Comparison of ENCODE assay signal across 23 cellular contexts in the genomic region with DNA sequence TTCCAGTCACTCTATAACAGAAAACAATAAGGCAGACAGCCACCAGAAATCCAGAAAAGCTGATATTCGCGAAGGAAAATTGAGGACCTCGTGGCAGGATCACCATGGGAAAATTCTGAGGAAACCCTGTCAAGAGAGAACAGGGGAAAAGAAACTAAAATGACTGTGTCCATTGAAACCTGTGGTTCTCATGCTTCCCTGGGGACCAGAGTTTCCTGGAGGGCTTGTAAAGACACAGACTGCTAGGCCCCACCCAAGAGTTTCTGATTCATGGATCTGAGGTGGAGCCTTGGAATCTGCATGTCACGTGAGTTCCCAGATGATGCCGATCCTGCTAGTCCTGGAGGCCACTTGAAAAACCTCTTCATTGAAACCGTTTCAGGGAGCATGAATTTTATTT.
"Had no signal": no experiment of that assay in that cellular context is flagged by ENCODE, and none has a peak within 500 bp of the region (broad histone marks: within the 10 kb centered on the region; RNA-seq: fewer than 3 reads in every experiment).

No MANE protein-coding gene starts in this region.

- H3K4me2 ChIP-seq: neural progenitor cell had no signal

- H3K36me3 Mint-ChIP-seq: naive thymus-derived CD4-positive, alpha-beta T cell; neural progenitor cell had no signal

- H2AFZ ChIP-seq: neural progenitor cell had no signal

- H3K9me3 ChIP-seq: adrenal gland, esophagus squamous epithelium, left ventricle myocardium inferior, prostate gland, suprapubic skin, transverse colon, uterus had no signal

- H3K27ac ChIP-seq: adrenal gland, cardiac muscle cell, esophagus squamous epithelium, left ventricle myocardium inferior, neural progenitor cell, prostate gland, skin epidermis, suprapubic skin, transverse colon, uterus, VCaP had no signal

- H3K27me3 ChIP-seq: adrenal gland, cardiac muscle cell, esophagus squamous epithelium, neural progenitor cell, suprapubic skin, transverse colon, uterus had no signal

- H3K9ac ChIP-seq: neural progenitor cell had no signal

- H3K4me1 ChIP-seq: adrenal gland, esophagus squamous epithelium, prostate gland, suprapubic skin, transverse colon, uterus had no signal

- H3K9me3 Mint-ChIP-seq: neural progenitor cell; stimulated activated naive CD8-positive, alpha-beta T cell treated with anti-CD3 and anti-CD28 coated beads, Interleukin-15, Interleukin-2, amounts not matched to agents 100 ng/mL and 50 ng/mL, for 24 hours; T-helper 1 cell treated with Interleukin-12 subunit alpha and Interleukin-12 subunit beta and Interleukin-4 antibody, amounts not matched to agents 30 μg/mL and 1 μg/mL, for 36 hours had no signal

- H3K36me3 ChIP-seq: adrenal gland, cardiac muscle cell, esophagus squamous epithelium, left ventricle myocardium inferior, neural progenitor cell, prostate gland, suprapubic skin, transverse colon, uterus had no signal

- H3K27me3 Mint-ChIP-seq: stimulated activated naive CD8-positive, alpha-beta T cell treated with anti-CD3 and anti-CD28 coated beads, Interleukin-15, Interleukin-2, amounts not matched to agents 100 ng/mL and 50 ng/mL, for 24 hours had no signal

- DNase-seq: activated CD4-positive, alpha-beta T cell treated with anti-CD3 and anti-CD28 coated beads, Interleukin-2, amount 50 U/mL, for 1 hour; activated CD4-positive, CD25-positive, alpha-beta regulatory T cell treated with anti-CD3 and anti-CD28 coated beads, Interleukin-2, amount 50 U/mL, for 72 hours; activated gamma-delta T cell treated with Interleukin-2 at 50 U/mL for 16 hours; adrenal gland; effector CD8-positive, alpha-beta T cell; esophagus squamous epithelium; foreskin melanocyte; kidney glomerular epithelial cell; left ventricle myocardium inferior; naive thymus-derived CD4-positive, alpha-beta T cell; right cardiac atrium; transverse colon; uterus had no signal

- H3K4me3 ChIP-seq: adrenal gland, cardiac muscle cell, esophagus squamous epithelium, left ventricle myocardium inferior, neural progenitor cell, prostate gland, skin epidermis, suprapubic skin, transverse colon, uterus had no signal

- H3K4me3 Mint-ChIP-seq: dendritic cell treated with granulocyte-macrophage colony-stimulating factor and Interleukin-4, amounts not matched to agents 40 ng/mL and 50 ng/mL, for 4 days; naive thymus-derived CD4-positive, alpha-beta T cell; neural progenitor cell; stimulated activated naive CD8-positive, alpha-beta T cell treated with anti-CD3 and anti-CD28 coated beads, Interleukin-15, Interleukin-2, amounts not matched to agents 100 ng/mL and 50 ng/mL, for 24 hours; T-helper 1 cell treated with Interleukin-12 subunit alpha and Interleukin-12 subunit beta and Interleukin-4 antibody, amounts not matched to agents 30 μg/mL and 1 μg/mL, for 36 hours had no signal

- H3K4me1 Mint-ChIP-seq: naive thymus-derived CD4-positive, alpha-beta T cell had no signal

- H3K27ac Mint-ChIP-seq: activated naive CD4-positive, alpha-beta T cell treated with anti-CD3 and anti-CD28 coated beads, Interleukin-2, amount 50 U/mL, for 72 hours; dendritic cell treated with granulocyte-macrophage colony-stimulating factor and Interleukin-4, amounts not matched to agents 40 ng/mL and 50 ng/mL, for 4 days; naive thymus-derived CD4-positive, alpha-beta T cell; neural progenitor cell; stimulated activated naive CD8-positive, alpha-beta T cell treated with anti-CD3 and anti-CD28 coated beads, Interleukin-15, Interleukin-2, amounts not matched to agents 100 ng/mL and 50 ng/mL, for 24 hours; T-helper 1 cell treated with Interleukin-12 subunit alpha and Interleukin-12 subunit beta and Interleukin-4 antibody, amounts not matched to agents 30 μg/mL and 1 μg/mL, for 36 hours had no signal
